In genomic region chr15:82958638-82959037, GRCh38 we compare ENCODE assay signal across 22 cellular contexts.
"Had no signal": no experiment of that assay in that cellular context is flagged by ENCODE, and none has a peak within 500 bp of the region (broad histone marks: within the 10 kb centered on the region; RNA-seq: fewer than 3 reads in every experiment).

No MANE protein-coding gene starts in this region.

- H3K36me3 ChIP-seq: lower lobe of right lung, prostate gland, thoracic aorta, vagina had no signal

- H3K36me3 Mint-ChIP-seq: activated CD4-positive, alpha-beta memory T cell treated with anti-CD3 and anti-CD28 coated beads for 36 hours; type B pancreatic cell had no signal

- H3K27me3 Mint-ChIP-seq: activated CD4-positive, alpha-beta memory T cell treated with anti-CD3 and anti-CD28 coated beads for 36 hours; activated T-helper 17 cell treated with anti-CD3 and anti-CD28 coated beads, Interleukin-2, amount 50 U/mL, for 72 hours; T-helper 17 cell; type B pancreatic cell had no signal

- H3K4me1 Mint-ChIP-seq: activated CD4-positive, alpha-beta T cell treated with anti-CD3 and anti-CD28 coated beads, Interleukin-2, amount 10 ng/mL, durations not matched to agents 24 days and 14 days; activated T-helper 17 cell treated with anti-CD3 and anti-CD28 coated beads, Interleukin-2, amount 50 U/mL, for 72 hours; nephron had no signal

- DNase-seq: activated CD4-positive, alpha-beta memory T cell treated with anti-CD3 and anti-CD28 coated beads for 36 hours; activated CD4-positive, alpha-beta T cell treated with anti-CD3 and anti-CD28 coated beads, Interleukin-2, amount 10 ng/mL, durations not matched to agents 24 days and 14 days; activated CD4-positive, CD25-positive, alpha-beta regulatory T cell treated with anti-CD3 and anti-CD28 coated beads, Interleukin-2, amount 50 U/mL, for 72 hours; activated gamma-delta T cell treated with Interleukin-2 at 50 U/mL for 16 hours; activated naive CD4-positive, alpha-beta T cell treated with anti-CD3 and anti-CD28 coated beads, Interleukin-2, amount 50 U/mL, for 16 hours; activated T-cell treated with anti-CD3 and anti-CD28 coated beads, Interleukin-2, amount 50 U/mL, for 4 hours; amniotic stem cell; central memory CD4-positive, alpha-beta T cell; glutamatergic neuron; hippocampal formation; left cardiac atrium; lower lobe of right lung; mesendoderm; stimulated activated CD4-positive, alpha-beta T cell treated with anti-CD3 and anti-CD28 coated beads, Interleukin-2, amount 100 ng/mL, for 48 hours; stimulated activated naive CD8-positive, alpha-beta T cell treated with anti-CD3 and anti-CD28 coated beads, Interleukin-15, Interleukin-2, amounts not matched to agents 100 U/mL and 50 U/mL, for 24 hours; T-helper 17 cell had no signal

- ATAC-seq: activated T-cell treated with anti-CD3 and anti-CD28 coated beads, Interleukin-2, amount 50 U/mL, for 4 hours; activated T-helper 17 cell treated with anti-CD3 and anti-CD28 coated beads, Interleukin-2, amount 50 U/mL, for 72 hours; lower lobe of right lung; stimulated activated naive CD8-positive, alpha-beta T cell treated with anti-CD3 and anti-CD28 coated beads, Interleukin-15, Interleukin-2, amounts not matched to agents 100 U/mL and 50 U/mL, for 24 hours; T-helper 17 cell had no signal

- H3K27me3 ChIP-seq: vagina had no signal

- H3K27ac ChIP-seq: lower lobe of right lung, prostate gland, thoracic aorta, vagina had no signal

- H3K4me3 ChIP-seq: lower lobe of right lung, prostate gland, thoracic aorta, vagina had no signal

- H3K9me3 ChIP-seq: lower lobe of right lung, prostate gland, thoracic aorta, vagina had no signal

- H3K27ac Mint-ChIP-seq: activated CD4-positive, alpha-beta memory T cell treated with anti-CD3 and anti-CD28 coated beads for 36 hours; activated CD4-positive, alpha-beta T cell treated with anti-CD3 and anti-CD28 coated beads, Interleukin-2, amount 10 ng/mL, durations not matched to agents 24 days and 14 days; activated T-helper 17 cell treated with anti-CD3 and anti-CD28 coated beads, Interleukin-2, amount 50 U/mL, for 72 hours; nephron; T-helper 17 cell; type B pancreatic cell had no signal

- H3K9me3 Mint-ChIP-seq: activated CD4-positive, alpha-beta memory T cell treated with anti-CD3 and anti-CD28 coated beads for 36 hours; activated CD4-positive, alpha-beta T cell treated with anti-CD3 and anti-CD28 coated beads, Interleukin-2, amount 10 ng/mL, durations not matched to agents 24 days and 14 days; activated T-cell treated with anti-CD3 and anti-CD28 coated beads, Interleukin-2, amount 50 U/mL, for 4 hours; activated T-helper 17 cell treated with anti-CD3 and anti-CD28 coated beads, Interleukin-2, amount 50 U/mL, for 72 hours; nephron; type B pancreatic cell had no signal

- H3K4me1 ChIP-seq: lower lobe of right lung, prostate gland, vagina had no signal

- H3K4me3 Mint-ChIP-seq: activated CD4-positive, alpha-beta memory T cell treated with anti-CD3 and anti-CD28 coated beads for 36 hours; activated CD4-positive, alpha-beta T cell treated with anti-CD3 and anti-CD28 coated beads, Interleukin-2, amount 10 ng/mL, durations not matched to agents 24 days and 14 days; activated T-cell treated with anti-CD3 and anti-CD28 coated beads, Interleukin-2, amount 50 U/mL, for 4 hours; activated T-helper 17 cell treated with anti-CD3 and anti-CD28 coated beads, Interleukin-2, amount 50 U/mL, for 72 hours; nephron; T-helper 17 cell; type B pancreatic cell had no signal
